Comparison of ENCODE assay signal across 14 cellular contexts in the genomic region with DNA sequence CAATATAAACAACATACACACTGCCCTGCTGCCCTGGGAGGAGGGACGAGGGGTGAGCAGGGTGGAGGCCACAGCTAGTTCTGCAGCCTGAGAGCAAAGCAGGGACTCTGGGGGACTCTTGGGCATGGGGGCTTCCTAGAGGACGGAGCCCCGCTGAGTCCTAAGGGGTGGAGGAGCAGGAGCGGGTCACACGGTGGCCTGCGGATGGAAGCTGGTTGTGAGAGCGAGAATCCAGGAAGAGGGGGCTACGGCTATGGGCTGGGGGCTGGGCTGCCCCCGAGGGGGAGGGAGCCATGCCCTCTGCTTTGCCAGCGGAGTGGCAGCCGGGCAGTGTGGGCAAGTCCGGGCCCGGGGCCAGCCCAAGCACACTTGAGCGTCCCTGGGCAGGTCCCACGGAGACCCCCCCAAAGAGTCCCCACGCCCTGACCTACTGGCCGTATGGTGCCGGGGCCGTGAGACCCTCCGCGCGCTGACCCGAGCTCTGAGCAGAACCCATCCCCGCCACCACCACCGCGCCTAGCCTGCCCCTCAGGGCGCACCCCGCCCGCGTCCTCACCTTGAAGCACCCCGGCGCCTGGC. TPM values are rescaled to one million over a fixed set of nuclear protein-coding genes. Genes with fewer than 3 reads are reported as not detected.
DNase-seq lines count a peak whose midpoint lies in the region; ATAC-seq and TF ChIP-seq lines count a peak whose summit lies in the region.
"Had no signal": no experiment of that assay in that cellular context is flagged by ENCODE, and none has a peak within 500 bp of the region (broad histone marks: within the 10 kb centered on the region; RNA-seq: fewer than 3 reads in every experiment).

No MANE protein-coding gene starts in this region.

- no peak for DNase-seq in lower lobe of right lung
- DNase-seq in SW 1271 (lab: John Stamatoyannopoulos, UW) = no peak
- no peak for DNase-seq in activated CD8-positive, alpha-beta memory T cell treated with anti-CD3 and anti-CD28 coated beads for 24 hours
- no peak for DNase-seq in CD4-positive, alpha-beta memory T cell
- DNase-seq: DND-41, GOT3, PC-9, WERI-Rb-1 had no signal

- no peak for TF ChIP-seq CTCF in lower lobe of right lung (IDR thresholded peaks at IDR 0.05)

- peaks cover 21% of the 10 kb centered on the region for H3K27me3 ChIP-seq in HUES48 (ENCODE audit: control insufficient read depth, insufficient read depth, low read length)
- peaks cover 39% of the 10 kb centered on the region for H3K27me3 ChIP-seq in lower lobe of right lung (ENCODE audit: low read depth)
- peaks cover 4% of the 10 kb centered on the region for H3K27me3 ChIP-seq in CD4-positive, alpha-beta memory T cell (ENCODE audit: insufficient read depth, low read length)

- H3K4me1 ChIP-seq in HUES48 (ENCODE audit: control insufficient read depth, insufficient read depth, low read length) = peaks cover 24% of the 10 kb centered on the region
- H3K4me1 ChIP-seq in lower lobe of right lung = peaks cover 16% of the 10 kb centered on the region
- no peaks in the 10 kb centered on the region for H3K4me1 ChIP-seq in CD4-positive, alpha-beta memory T cell (ENCODE audit: insufficient read depth, low read length)

- peak; percentile 4 to 10 for ATAC-seq in lower lobe of right lung
- peak; percentile 17 for ATAC-seq in stimulated activated memory B cell treated with anti-CD40 and anti-IgM and Interleukin-4, amounts not matched to agents 10 μg/mL and 1 μg/mL and 100 μg/mL, for 72 hours
- no peak for ATAC-seq in GM21619 (IDR thresholded peaks at IDR 0.05; ENCODE audit: unreplicated experiment)

- H3K36me3 ChIP-seq in HUES48 (ENCODE audit: control insufficient read depth, insufficient read depth, low read length) = no peaks in the 10 kb centered on the region
- H3K36me3 ChIP-seq in lower lobe of right lung = no peaks in the 10 kb centered on the region
- no peaks in the 10 kb centered on the region for H3K36me3 ChIP-seq in CD4-positive, alpha-beta memory T cell (ENCODE audit: insufficient read depth, low read length)
- H3K36me3 ChIP-seq: WERI-Rb-1 had no signal

- H3K4me3 ChIP-seq in HUES48 (ENCODE audit: low read depth, low read length) = peak overlapping the region; percentile 68
- H3K4me3 ChIP-seq in lower lobe of right lung = peak overlapping the region; percentile 51
- no peak overlapping the region for H3K4me3 ChIP-seq in CD4-positive, alpha-beta memory T cell (ENCODE audit: low read length in 2 of 2)
- H3K4me3 ChIP-seq: PC-9 had no signal

- no peak overlapping the region for H3K27ac ChIP-seq in HUES48 (ENCODE audit: low read depth, low read length)
- peak overlapping the region; percentile 36 for H3K27ac ChIP-seq in lower lobe of right lung
- no peak overlapping the region for H3K27ac ChIP-seq in CD4-positive, alpha-beta memory T cell (ENCODE audit: low read depth, low read length)
- H3K27ac ChIP-seq: PC-9, WERI-Rb-1 had no signal

- H3K27me3 Mint-ChIP-seq in dendritic cell treated with granulocyte-macrophage colony-stimulating factor and Interleukin-4, amounts not matched to agents 40 ng/mL and 50 ng/mL, for 4 days = peaks cover 87% of the 10 kb centered on the region
- peaks cover 82% of the 10 kb centered on the region for H3K27me3 Mint-ChIP-seq in stimulated activated memory B cell treated with anti-CD40 and anti-IgM and Interleukin-4, amounts not matched to agents 10 μg/mL and 1 μg/mL and 100 μg/mL, for 72 hours
- peaks cover 36 to 46% of the 10 kb centered on the region in 2 donors for H3K27me3 Mint-ChIP-seq in CD4-positive, alpha-beta memory T cell

- peak overlapping the region; percentile 20 for H3K4me3 Mint-ChIP-seq in dendritic cell treated with granulocyte-macrophage colony-stimulating factor and Interleukin-4, amounts not matched to agents 40 ng/mL and 50 ng/mL, for 4 days
- no peak overlapping the region for H3K4me3 Mint-ChIP-seq in stimulated activated memory B cell treated with anti-CD40 and anti-IgM and Interleukin-4, amounts not matched to agents 10 μg/mL and 1 μg/mL and 100 μg/mL, for 72 hours
- H3K4me3 Mint-ChIP-seq in CD4-positive, alpha-beta memory T cell = peak overlapping the region in 2 of 8 donors; percentile 24 to 49

- peaks cover 14% of the 10 kb centered on the region for H3K4me1 Mint-ChIP-seq in dendritic cell treated with granulocyte-macrophage colony-stimulating factor and Interleukin-4, amounts not matched to agents 40 ng/mL and 50 ng/mL, for 4 days (ENCODE audit: low read depth)
- H3K4me1 Mint-ChIP-seq in stimulated activated memory B cell treated with anti-CD40 and anti-IgM and Interleukin-4, amounts not matched to agents 10 μg/mL and 1 μg/mL and 100 μg/mL, for 72 hours = peaks cover 13% of the 10 kb centered on the region
- H3K4me1 Mint-ChIP-seq in CD4-positive, alpha-beta memory T cell = peaks cover 3 to 9% (median 7%) of the 10 kb centered on the region in 4 donors

- CTCF ChIA-PET in CD4-positive, alpha-beta memory T cell (lab: Charles Lee; ENCODE audit: partially characterized antibody) = no interaction called here

- POLR2A ChIA-PET in CD4-positive, alpha-beta memory T cell (lab: Charles Lee; ENCODE audit: partially characterized antibody) = no interaction called here

- H3K9me3 Mint-ChIP-seq in dendritic cell treated with granulocyte-macrophage colony-stimulating factor and Interleukin-4, amounts not matched to agents 40 ng/mL and 50 ng/mL, for 4 days = no peaks in the 10 kb centered on the region
- no peaks in the 10 kb centered on the region for H3K9me3 Mint-ChIP-seq in stimulated activated memory B cell treated with anti-CD40 and anti-IgM and Interleukin-4, amounts not matched to agents 10 μg/mL and 1 μg/mL and 100 μg/mL, for 72 hours
- H3K9me3 Mint-ChIP-seq in CD4-positive, alpha-beta memory T cell = no peaks in the 10 kb centered on the region

- no peak overlapping the region for H3K9ac ChIP-seq in HUES48 (ENCODE audit: low read depth, low read length)

- intact Hi-C loops in dendritic cell treated with granulocyte-macrophage colony-stimulating factor and Interleukin-4, amounts not matched to agents 40 ng/mL and 50 ng/mL, for 4 days (cut with micrococcal nuclease) = no loop called here
- intact Hi-C loops in lower lobe of right lung (cut with DNase I) = no loop called here
- intact Hi-C loops in CD4-positive, alpha-beta memory T cell (cut with micrococcal nuclease) = no loop called here

- H3K36me3 Mint-ChIP-seq in dendritic cell treated with granulocyte-macrophage colony-stimulating factor and Interleukin-4, amounts not matched to agents 40 ng/mL and 50 ng/mL, for 4 days (ENCODE audit: low read depth) = no peaks in the 10 kb centered on the region
- H3K36me3 Mint-ChIP-seq in stimulated activated memory B cell treated with anti-CD40 and anti-IgM and Interleukin-4, amounts not matched to agents 10 μg/mL and 1 μg/mL and 100 μg/mL, for 72 hours = no peaks in the 10 kb centered on the region
- no peaks in the 10 kb centered on the region for H3K36me3 Mint-ChIP-seq in CD4-positive, alpha-beta memory T cell

- no peaks in the 10 kb centered on the region for H3K9me3 ChIP-seq in HUES48 (ENCODE audit: control insufficient read depth, insufficient read depth, low read length)
- no peaks in the 10 kb centered on the region for H3K9me3 ChIP-seq in lower lobe of right lung
- H3K9me3 ChIP-seq in CD4-positive, alpha-beta memory T cell (ENCODE audit: control insufficient read depth in 1 of 2, low read length in 2 of 2) = no peaks in the 10 kb centered on the region

- H3K27ac Mint-ChIP-seq in dendritic cell treated with granulocyte-macrophage colony-stimulating factor and Interleukin-4, amounts not matched to agents 40 ng/mL and 50 ng/mL, for 4 days = no peak overlapping the region
- H3K27ac Mint-ChIP-seq in stimulated activated memory B cell treated with anti-CD40 and anti-IgM and Interleukin-4, amounts not matched to agents 10 μg/mL and 1 μg/mL and 100 μg/mL, for 72 hours = no peak overlapping the region
- no peak overlapping the region for H3K27ac Mint-ChIP-seq in CD4-positive, alpha-beta memory T cell

RNA-seq across cellular contexts. Expression of gene ADAM33, which starts 0.4 kb away (rescaled TPM):
- 11.7 TPM for total RNA-seq in lower lobe of right lung
- total RNA-seq in CD4-positive, alpha-beta memory T cell = not detected
- polyA plus RNA-seq in CD4-positive, alpha-beta memory T cell = not detected
- total RNA-seq: PC-9 had no signal

RNA-seq across cellular contexts. Expression of gene GFRA4, which starts 18.2 kb away (rescaled TPM):
- not detected for total RNA-seq in lower lobe of right lung
- total RNA-seq in CD4-positive, alpha-beta memory T cell = not detected
- polyA plus RNA-seq in CD4-positive, alpha-beta memory T cell = not detected
- total RNA-seq: liver, PC-9, ureter had no signal
- polyA plus RNA-seq: liver had no signal

RNA-seq across cellular contexts. Expression of gene SIGLEC1, which starts 31.0 kb away (rescaled TPM):
- 114 TPM for total RNA-seq in lower lobe of right lung
- under 1 TPM; 0.30 to 0.32 TPM for total RNA-seq in CD4-positive, alpha-beta memory T cell
- polyA plus RNA-seq in CD4-positive, alpha-beta memory T cell = not detected
- total RNA-seq: PC-9 had no signal

RNA-seq across cellular contexts. Expression of gene HSPA12B, which starts 51.0 kb away (rescaled TPM):
- 36.9 TPM for total RNA-seq in lower lobe of right lung
- not detected for total RNA-seq in CD4-positive, alpha-beta memory T cell
- polyA plus RNA-seq in CD4-positive, alpha-beta memory T cell = under 1 TPM in 1 of 2 donors, not detected in 1; 0.22 TPM
- total RNA-seq: PC-9 had no signal

Comparison
In these comparisons a context has a peak if more than half of its experiments do, and no peak if none do; other contexts are left out.
1. H3K4me3 ChIP-seq: peak in HUES48 (single experiment) and lower lobe of right lung (single experiment); none in CD4-positive, alpha-beta memory T cell (0 of 2).
2. RNA of gene ADAM33, which starts 0.4 kb away (total RNA-seq): 11.7 TPM in lower lobe of right lung (single experiment); not detected in CD4-positive, alpha-beta memory T cell; every median in the first group is over 10 times any median in the second.
3. RNA of gene SIGLEC1, which starts 31.0 kb away (total RNA-seq): 114 TPM in lower lobe of right lung (single experiment); 0.30 to 0.32 TPM in CD4-positive, alpha-beta memory T cell; every median in the first group is over 10 times any median in the second.